ENCODE assay signal across 1 cellular context in genomic region chr22:44701824-44702478, GRCh38.
TF ChIP-seq lines count a peak whose summit lies in the region.

TSS of gene PRR5 (plus strand) at chr22:44702204. CDS start at chr22:44702475, 271 bp downstream.

TF ChIP-seq in K562, 482 proteins besides CTCF, POLR2A, EP300 and RAD21 (continued from another document):
- TF ChIP-seq, protein P1, sequence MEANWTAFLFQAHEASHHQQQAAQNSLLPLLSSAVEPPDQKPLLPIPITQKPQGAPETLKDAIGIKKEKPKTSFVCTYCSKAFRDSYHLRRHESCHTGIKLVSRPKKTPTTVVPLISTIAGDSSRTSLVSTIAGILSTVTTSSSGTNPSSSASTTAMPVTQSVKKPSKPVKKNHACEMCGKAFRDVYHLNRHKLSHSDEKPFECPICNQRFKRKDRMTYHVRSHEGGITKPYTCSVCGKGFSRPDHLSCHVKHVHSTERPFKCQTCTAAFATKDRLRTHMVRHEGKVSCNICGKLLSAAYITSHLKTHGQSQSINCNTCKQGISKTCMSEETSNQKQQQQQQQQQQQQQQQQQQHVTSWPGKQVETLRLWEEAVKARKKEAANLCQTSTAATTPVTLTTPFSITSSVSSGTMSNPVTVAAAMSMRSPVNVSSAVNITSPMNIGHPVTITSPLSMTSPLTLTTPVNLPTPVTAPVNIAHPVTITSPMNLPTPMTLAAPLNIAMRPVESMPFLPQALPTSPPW (CRISPR knock-in tag; IDR thresholded peaks at IDR 0.05) = peak; percentile 35; the same call in 1 of the 2 replicates
- TF ChIP-seq MNT (conservative IDR thresholded peaks at IDR 0.05) (peak in 1 of 2 experiments; percentile 46; a peak in 1 of 4 replicates), RNF2 (IDR thresholded peaks at IDR 0.05) (no peak), GATAD2B (IDR thresholded peaks at IDR 0.05; ENCODE audit: borderline replicate concordance) (peak; percentile 57; the same call in 1 of the 2 replicates), CXXC5 (CRISPR knock-in tag; IDR thresholded peaks at IDR 0.05) (0 out of 2 replicates have a peak, but pooled peaks have one; percentile 47), ZNF263 (CRISPR knock-in tag; IDR thresholded peaks at IDR 0.05; ENCODE audit: borderline replicate concordance) (peak; percentile 84), FOXP1 (CRISPR knock-in tag; IDR thresholded peaks at IDR 0.05) (no peak), RBFOX2 (IDR thresholded peaks at IDR 0.05; ENCODE audit: low read depth, low read length) (peak; percentile 30; the same call in 1 of the 2 replicates), CBX5 (IDR thresholded peaks at IDR 0.05; ENCODE audit: borderline replicate concordance, low read depth) (no peak), NR2C2 (CRISPR knock-in tag; IDR thresholded peaks at IDR 0.05) (no peak), NR2C2 (tag; IDR thresholded peaks at IDR 0.05) (peak; percentile 23; the same call in 1 of the 2 replicates)
- TF ChIP-seq, protein P2, sequence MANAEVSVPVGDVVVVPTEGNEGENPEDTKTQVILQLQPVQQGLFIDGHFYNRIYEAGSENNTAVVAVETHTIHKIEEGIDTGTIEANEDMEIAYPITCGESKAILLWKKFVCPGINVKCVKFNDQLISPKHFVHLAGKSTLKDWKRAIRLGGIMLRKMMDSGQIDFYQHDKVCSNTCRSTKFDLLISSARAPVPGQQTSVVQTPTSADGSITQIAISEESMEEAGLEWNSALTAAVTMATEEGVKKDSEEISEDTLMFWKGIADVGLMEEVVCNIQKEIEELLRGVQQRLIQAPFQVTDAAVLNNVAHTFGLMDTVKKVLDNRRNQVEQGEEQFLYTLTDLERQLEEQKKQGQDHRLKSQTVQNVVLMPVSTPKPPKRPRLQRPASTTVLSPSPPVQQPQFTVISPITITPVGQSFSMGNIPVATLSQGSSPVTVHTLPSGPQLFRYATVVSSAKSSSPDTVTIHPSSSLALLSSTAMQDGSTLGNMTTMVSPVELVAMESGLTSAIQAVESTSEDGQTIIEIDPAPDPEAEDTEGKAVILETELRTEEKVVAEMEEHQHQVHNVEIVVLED (CRISPR knock-in tag; IDR thresholded peaks at IDR 0.05) = no peak
